Comparison of ENCODE assay signal across 9 cellular contexts in genomic region chr1:154812911-154813816, GRCh38. TPM values are rescaled to one million over a fixed set of nuclear protein-coding genes. Genes with fewer than 3 reads are reported as not detected.
A peak's percentile ranks its signal among the peaks of the same experiment; 100 is the strongest.
DNase-seq lines count a peak whose midpoint lies in the region; ATAC-seq and TF ChIP-seq lines count a peak whose summit lies in the region.
"Had no signal": no experiment of that assay in that cellular context is flagged by ENCODE, and none has a peak within 500 bp of the region (broad histone marks: within the 10 kb centered on the region; RNA-seq: fewer than 3 reads in every experiment).

No MANE protein-coding gene starts in this region.

- H3K4me3 Mint-ChIP-seq in natural killer cell: no peak overlapping the region

- TF ChIP-seq CTCF in left ventricle myocardium inferior (IDR thresholded peaks at IDR 0.05; ENCODE audit: borderline replicate concordance) (no peak), natural killer cell (IDR thresholded peaks at IDR 0.05) (no peak)

- no peaks in the 10 kb centered on the region for H3K9me3 ChIP-seq in left ventricle myocardium inferior (replicated peaks)

- H3K27ac ChIP-seq in left ventricle myocardium inferior (replicated peaks): peak overlapping the region; percentile 52

- intact Hi-C loops in left ventricle myocardium inferior (cut with micrococcal nuclease): no loop called here
- intact Hi-C loops in sciatic nerve (cut with DNase I): no loop called here
- intact Hi-C loops in natural killer cell (cut with micrococcal nuclease): no loop called here

- H3K4me1 Mint-ChIP-seq in natural killer cell: peaks cover 0 to 6% of the 10 kb centered on the region in 2 donors

- no peaks in the 10 kb centered on the region for H3K9me3 Mint-ChIP-seq in natural killer cell

- H3K36me3 Mint-ChIP-seq in natural killer cell: no peaks in the 10 kb centered on the region

- no peak overlapping the region for H3K27ac Mint-ChIP-seq in natural killer cell

- H3K27me3 ChIP-seq in left ventricle myocardium inferior (ENCODE audit: low read depth): peaks cover 9% of the 10 kb centered on the region

- peaks cover 60% of the 10 kb centered on the region for H3K4me1 ChIP-seq in left ventricle myocardium inferior

- ATAC-seq in sciatic nerve (peak; percentile 39), natural killer cell (no peak), HG03095 (IDR thresholded peaks at IDR 0.05; ENCODE audit: unreplicated experiment) (no peak)

- peak; percentile 95 for DNase-seq in NCI-H1105 treated with DMSO at 0.1 percent for 48 hours (lab: John Stamatoyannopoulos, UW)
- peak; percentile 85 for DNase-seq in SHP77 treated with DMSO at 0.1 percent for 48 hours (lab: John Stamatoyannopoulos, UW)
- DNase-seq in left ventricle myocardium inferior: peak; percentile 56
- DNase-seq in sciatic nerve (ENCODE audit: low spot score): no peak
- DNase-seq in activated CD4-positive, alpha-beta T cell treated with anti-CD3 and anti-CD28 coated beads for 4 hours: no peak
- DNase-seq in natural killer cell: no peak
- DNase-seq in stimulated activated CD4-positive, alpha-beta T cell treated with anti-CD3 and anti-CD28 coated beads, Interleukin-1b, Interleukin-23, amount 100 ng/mL, for 48 hours: no peak
- DNase-seq: NCI-H2029 treated with DMSO at 0.1 percent for 48 hours had no signal

- H3K4me3 ChIP-seq in left ventricle myocardium inferior: no peak overlapping the region

- peaks cover 13 to 18% of the 10 kb centered on the region in 2 donors for H3K27me3 Mint-ChIP-seq in natural killer cell (ENCODE audit: low read depth in 2 of 2)

- H3K36me3 ChIP-seq in left ventricle myocardium inferior: no peaks in the 10 kb centered on the region

RNA-seq across cellular contexts. Expression of gene KCNN3, which starts 56.9 kb away (rescaled TPM):
- total RNA-seq in left ventricle myocardium inferior: 4.8 TPM
- 1.8 TPM for total RNA-seq in sciatic nerve
- total RNA-seq in natural killer cell: under 1 TPM in 2 of 3 donors, not detected in 1; 0.05 to 0.95 TPM

Comparison
In these comparisons a context has a peak if more than half of its experiments do, and no peak if none do; other contexts are left out.
1. DNase-seq: peak in NCI-H1105 treated with DMSO at 0.1 percent for 48 hours (single experiment), SHP77 treated with DMSO at 0.1 percent for 48 hours (single experiment) and left ventricle myocardium inferior (single experiment); none in sciatic nerve (single experiment), activated CD4-positive, alpha-beta T cell treated with anti-CD3 and anti-CD28 coated beads for 4 hours (0 of 2), natural killer cell (single experiment) and stimulated activated CD4-positive, alpha-beta T cell treated with anti-CD3 and anti-CD28 coated beads, Interleukin-1b, Interleukin-23, amount 100 ng/mL, for 48 hours (single experiment).